13 cellular contexts compared by ENCODE assay signal in the genomic region with DNA sequence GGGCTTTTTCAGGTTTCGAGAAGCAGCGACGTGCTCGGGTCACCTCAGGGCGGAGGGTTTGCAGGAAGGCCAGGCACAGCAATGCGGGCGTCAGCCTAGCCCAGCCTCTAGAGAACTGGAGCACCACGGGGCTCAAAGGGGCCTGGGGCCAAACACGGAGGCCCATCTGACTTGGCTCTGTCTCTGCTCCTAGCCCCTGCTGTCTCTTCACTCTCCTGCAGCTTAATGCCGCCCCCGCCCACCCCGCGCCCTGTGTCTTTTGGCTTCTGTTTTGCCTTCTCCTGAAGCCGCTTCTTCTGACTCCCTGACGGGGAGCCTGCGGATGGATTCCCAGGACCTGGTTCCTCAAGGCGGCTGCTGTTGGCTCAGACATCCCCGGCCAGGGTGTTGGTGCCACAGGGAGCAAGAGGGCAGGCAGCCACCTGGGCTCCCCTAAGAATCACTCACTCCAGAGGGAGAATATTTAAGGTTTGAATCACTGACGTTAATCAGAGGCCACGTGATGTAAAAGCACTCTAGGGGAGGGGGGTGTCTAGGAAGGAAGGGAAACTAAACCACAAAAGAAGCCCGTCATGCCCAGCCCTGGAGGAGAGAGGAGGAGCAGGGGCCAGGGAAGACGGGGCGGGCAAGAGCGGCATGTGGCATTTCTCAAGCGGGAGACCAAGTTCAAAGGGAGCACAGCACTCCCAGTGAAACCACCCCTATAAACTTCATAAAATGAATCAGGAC. TPM values are rescaled to one million over a fixed set of nuclear protein-coding genes. Genes with fewer than 3 reads are reported as not detected.
DNase-seq lines count a peak whose midpoint lies in the region; ATAC-seq and TF ChIP-seq lines count a peak whose summit lies in the region.
"Had no signal": no experiment of that assay in that cellular context is flagged by ENCODE, and none has a peak within 500 bp of the region (broad histone marks: within the 10 kb centered on the region; RNA-seq: fewer than 3 reads in every experiment).

No MANE protein-coding gene starts in this region.

- H3F3A ChIP-seq in Loucy (ENCODE audit: low read depth), result no peaks in the 10 kb centered on the region

- H3K9me2 ChIP-seq in Loucy (replicated peaks; ENCODE audit: low read depth, low read length), result no peaks in the 10 kb centered on the region

- peak overlapping the region; percentile 32 for H2AFZ ChIP-seq in Loucy (ENCODE audit: low read length)

- H3K4me1 ChIP-seq in Loucy (ENCODE audit: insufficient read depth, low read length, poor library complexity, severe bottlenecking) (peaks cover 4% of the 10 kb centered on the region), endodermal cell (ENCODE audit: control insufficient read depth, insufficient read depth, low read length) (no peaks in the 10 kb centered on the region), tibial nerve (no peaks in the 10 kb centered on the region)
- H3K4me1 ChIP-seq: left ventricle myocardium inferior had no signal

- H3K9ac ChIP-seq in Loucy (ENCODE audit: low read depth, low read length, poor library complexity, severe bottlenecking), result no peak overlapping the region
- H3K9ac ChIP-seq in endodermal cell (ENCODE audit: extremely low read depth, low read length, poor library complexity, severe bottlenecking), result no peak overlapping the region

- H3K4me3 Mint-ChIP-seq in endodermal cell, result no peak overlapping the region
- H3K4me3 Mint-ChIP-seq in activated T-cell treated with anti-CD3 and anti-CD28 coated beads, Interleukin-2, amount 50 U/mL, for 24 hours, result no peak overlapping the region
- H3K4me3 Mint-ChIP-seq: stimulated activated naive CD8-positive, alpha-beta T cell treated with anti-CD3 and anti-CD28 coated beads, Interleukin-15, Interleukin-2, amounts not matched to agents 100 ng/mL and 50 ng/mL, for 24 hours had no signal

- no peak for ATAC-seq in HG03196 (IDR thresholded peaks at IDR 0.05; ENCODE audit: unreplicated experiment)
- no peak for ATAC-seq in HG03457 (IDR thresholded peaks at IDR 0.05; ENCODE audit: unreplicated experiment)
- ATAC-seq: effector memory CD8-positive, alpha-beta T cell had no signal

- peaks cover 11% of the 10 kb centered on the region for H3K4me1 Mint-ChIP-seq in endodermal cell
- peaks cover 7% of the 10 kb centered on the region for H3K4me1 Mint-ChIP-seq in activated T-cell treated with anti-CD3 and anti-CD28 coated beads, Interleukin-2, amount 50 U/mL, for 24 hours (ENCODE audit: low read depth)

- H3K9me3 ChIP-seq in Loucy (ENCODE audit: insufficient read depth, low read depth, low read length) (no peaks in the 10 kb centered on the region), endodermal cell (ENCODE audit: control insufficient read depth, low read length) (no peaks in the 10 kb centered on the region), tibial nerve (peaks cover 0 to 8% (median 0%) of the 10 kb centered on the region in 4 donors)
- H3K9me3 ChIP-seq: left ventricle myocardium inferior had no signal

- H3K27ac ChIP-seq in endodermal cell (ENCODE audit: low read depth, low read length) (no peak overlapping the region), tibial nerve (no peak overlapping the region)
- H3K27ac ChIP-seq: left ventricle myocardium inferior had no signal

- TF ChIP-seq CTCF in Loucy (conservative IDR thresholded peaks at IDR 0.05; ENCODE audit: low read length), result no peak
- TF ChIP-seq CTCF in endodermal cell (conservative IDR thresholded peaks at IDR 0.05), result no peak
- TF ChIP-seq CTCF in retinal pigment epithelial cell (conservative IDR thresholded peaks at IDR 0.05; ENCODE audit: low read depth, low read length), result no peak
- no peak for TF ChIP-seq CTCF in tibial nerve (IDR thresholded peaks at IDR 0.05)

- peaks cover 2% of the 10 kb centered on the region for H3K9me3 Mint-ChIP-seq in endodermal cell
- no peaks in the 10 kb centered on the region for H3K9me3 Mint-ChIP-seq in activated T-cell treated with anti-CD3 and anti-CD28 coated beads, Interleukin-2, amount 50 U/mL, for 24 hours
- H3K9me3 Mint-ChIP-seq: effector memory CD8-positive, alpha-beta T cell; stimulated activated naive CD8-positive, alpha-beta T cell treated with anti-CD3 and anti-CD28 coated beads, Interleukin-15, Interleukin-2, amounts not matched to agents 100 ng/mL and 50 ng/mL, for 24 hours had no signal

- H3K36me3 ChIP-seq in Loucy (ENCODE audit: insufficient read depth, low read length) (no peaks in the 10 kb centered on the region), endodermal cell (ENCODE audit: control insufficient read depth, insufficient read depth, low read length) (no peaks in the 10 kb centered on the region), tibial nerve (no peaks in the 10 kb centered on the region)
- H3K36me3 ChIP-seq: left ventricle myocardium inferior had no signal

- H3K4me2 ChIP-seq in Loucy (ENCODE audit: low read depth, low read length, poor library complexity, severe bottlenecking), result peak overlapping the region; percentile 65

- no peak for TF ChIP-seq POLR2A in tibial nerve (IDR thresholded peaks at IDR 0.05)

- WGBS in endodermal cell (ENCODE audit: insufficient coverage in 1 of 2, insufficient read length in 1 of 2), 2 experiments, result 67 to 72% methylated on average over 15 to 22 of the region's 25 CpGs
- WGBS in tibial nerve, 2 donors, result 31 to 38% methylated on average over 25 of the region's 25 CpGs

- H3K27me3 Mint-ChIP-seq in endodermal cell (ENCODE audit: insufficient read depth), result peaks cover 24% of the 10 kb centered on the region
- peaks cover 72% of the 10 kb centered on the region for H3K27me3 Mint-ChIP-seq in activated T-cell treated with anti-CD3 and anti-CD28 coated beads, Interleukin-2, amount 50 U/mL, for 24 hours

- no peaks in the 10 kb centered on the region for H3K79me2 ChIP-seq in Loucy (ENCODE audit: insufficient read depth, low read length)

- H3K27me3 ChIP-seq in Loucy (ENCODE audit: insufficient read depth, low read length, poor library complexity, severe bottlenecking) (no peaks in the 10 kb centered on the region), endodermal cell (ENCODE audit: control insufficient read depth, insufficient read depth, low read length, poor library complexity, severe bottlenecking) (peaks cover 6% of the 10 kb centered on the region), tibial nerve (peaks cover 0 to 8% of the 10 kb centered on the region in 2 donors)

- peak overlapping the region; percentile 42 for H3K4me3 ChIP-seq in Loucy (ENCODE audit: low read length, poor library complexity, severe bottlenecking)
- H3K4me3 ChIP-seq in endodermal cell (ENCODE audit: low read length), result no peak overlapping the region
- H3K4me3 ChIP-seq in retinal pigment epithelial cell (ENCODE audit: low read length), result no peak overlapping the region
- no peak overlapping the region for H3K4me3 ChIP-seq in tibial nerve
- H3K4me3 ChIP-seq: left ventricle myocardium inferior had no signal

- TF ChIP-seq EP300 in tibial nerve (IDR thresholded peaks at IDR 0.05), result no peak

- peak; percentile 92 for DNase-seq in EL
- peak; percentile 76 for DNase-seq in endodermal cell
- peak; percentile 24 for DNase-seq in retinal pigment epithelial cell (ENCODE audit: low read depth)
- DNase-seq in activated T-cell treated with anti-CD3 and anti-CD28 coated beads, Interleukin-2, amount 50 U/mL, for 24 hours, result no peak
- DNase-seq in tibial nerve (ENCODE audit: low spot score in 2 of 2), result no peak
- DNase-seq: effector memory CD8-positive, alpha-beta T cell; left ventricle myocardium inferior; NCI-H2029 treated with DMSO at 0.1 percent for 48 hours had no signal

- H3K27ac Mint-ChIP-seq in endodermal cell, result no peak overlapping the region
- no peak overlapping the region for H3K27ac Mint-ChIP-seq in activated T-cell treated with anti-CD3 and anti-CD28 coated beads, Interleukin-2, amount 50 U/mL, for 24 hours
- H3K27ac Mint-ChIP-seq: effector memory CD8-positive, alpha-beta T cell; stimulated activated naive CD8-positive, alpha-beta T cell treated with anti-CD3 and anti-CD28 coated beads, Interleukin-15, Interleukin-2, amounts not matched to agents 100 ng/mL and 50 ng/mL, for 24 hours had no signal

- H3K36me3 Mint-ChIP-seq in endodermal cell (ENCODE audit: low read depth), result no peaks in the 10 kb centered on the region
- no peaks in the 10 kb centered on the region for H3K36me3 Mint-ChIP-seq in activated T-cell treated with anti-CD3 and anti-CD28 coated beads, Interleukin-2, amount 50 U/mL, for 24 hours (ENCODE audit: low read depth)

- no peaks in the 10 kb centered on the region for H4K20me1 ChIP-seq in Loucy (ENCODE audit: insufficient read depth, low read length, poor library complexity, severe bottlenecking)

RNA-seq across cellular contexts. Expression of gene PRMT8, which starts 36.9 kb away (rescaled TPM):
- total RNA-seq in endodermal cell (under 1 TPM; 0.29 to 0.42 TPM), tibial nerve (not detected)
- 5.3 TPM for polyA plus RNA-seq in endodermal cell (2013, experiment 1 of 2)
- 4.7 TPM for polyA plus RNA-seq in endodermal cell (2013, experiment 2 of 2)
- total RNA-seq: skeletal muscle tissue had no signal

Comparison
In these comparisons a context has a peak if more than half of its experiments do, and no peak if none do; other contexts are left out.
1. DNase-seq: peak in EL (single experiment), endodermal cell (single experiment) and retinal pigment epithelial cell (single experiment); none in activated T-cell treated with anti-CD3 and anti-CD28 coated beads, Interleukin-2, amount 50 U/mL, for 24 hours (single experiment) and tibial nerve (0 of 2).